18 cellular contexts compared by ENCODE assay signal in the genomic region with DNA sequence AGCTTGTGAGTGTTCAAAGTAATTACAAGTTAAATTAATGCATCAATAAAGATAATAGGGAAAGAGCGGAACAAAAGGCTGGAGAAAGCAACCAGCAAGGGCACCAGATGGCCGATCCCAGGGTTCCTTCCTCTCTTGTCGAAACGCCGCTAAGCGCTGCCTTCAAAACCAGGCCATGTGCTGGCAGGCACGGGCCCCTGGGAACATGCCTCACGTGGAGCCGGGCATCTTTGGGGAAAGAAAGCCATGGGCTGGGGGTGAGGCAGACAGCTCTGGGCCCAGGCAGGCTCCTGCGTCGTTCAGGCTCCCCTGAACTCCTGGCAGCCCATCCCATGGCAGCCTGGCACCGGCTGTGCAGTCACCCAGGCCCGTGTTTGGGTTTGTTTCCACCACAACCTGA.
"Had no signal": no experiment of that assay in that cellular context is flagged by ENCODE, and none has a peak within 500 bp of the region (broad histone marks: within the 10 kb centered on the region; RNA-seq: fewer than 3 reads in every experiment).

No MANE protein-coding gene starts in this region.

- H3K36me3 Mint-ChIP-seq: activated CD8-positive, alpha-beta memory T cell treated with anti-CD3 and anti-CD28 coated beads, Interleukin-2, amount 10 ng/mL, durations not matched to agents 7 days and 5 days had no signal

- H3K27me3 Mint-ChIP-seq: activated CD4-positive, alpha-beta memory T cell treated with anti-CD3 and anti-CD28 coated beads, Interleukin-2, amount 10 ng/mL, durations not matched to agents 7 days and 5 days; activated CD8-positive, alpha-beta memory T cell treated with anti-CD3 and anti-CD28 coated beads, Interleukin-2, amount 10 ng/mL, durations not matched to agents 7 days and 5 days; activated naive CD8-positive, alpha-beta T cell treated with anti-CD3 and anti-CD28 coated beads, Interleukin-2, amount 50 U/mL, for 24 hours; activated T-helper 17 cell treated with anti-CD3 and anti-CD28 coated beads, Interleukin-2, amount 50 U/mL, for 72 hours; central memory CD8-positive, alpha-beta T cell; stimulated activated naive CD8-positive, alpha-beta T cell treated with anti-CD3 and anti-CD28 coated beads, Interleukin-15, Interleukin-2, amounts not matched to agents 100 ng/mL and 50 ng/mL, for 24 hours had no signal

- H3K4me3 Mint-ChIP-seq: activated CD4-positive, alpha-beta memory T cell treated with anti-CD3 and anti-CD28 coated beads, Interleukin-2, amount 10 ng/mL, durations not matched to agents 7 days and 5 days; activated CD8-positive, alpha-beta memory T cell treated with anti-CD3 and anti-CD28 coated beads, Interleukin-2, amount 10 ng/mL, durations not matched to agents 7 days and 5 days; activated naive CD4-positive, alpha-beta T cell treated with anti-CD3 and anti-CD28 coated beads for 36 hours; activated naive CD8-positive, alpha-beta T cell treated with anti-CD3 and anti-CD28 coated beads, Interleukin-2, amount 50 U/mL, for 24 hours; activated T-helper 17 cell treated with anti-CD3 and anti-CD28 coated beads, Interleukin-2, amount 50 U/mL, for 72 hours; central memory CD8-positive, alpha-beta T cell; nephron progenitor cell; stimulated activated naive CD8-positive, alpha-beta T cell treated with anti-CD3 and anti-CD28 coated beads, Interleukin-15, Interleukin-2, amounts not matched to agents 100 ng/mL and 50 ng/mL, for 24 hours had no signal

- H3K27ac Mint-ChIP-seq: activated CD4-positive, alpha-beta memory T cell treated with anti-CD3 and anti-CD28 coated beads, Interleukin-2, amount 10 ng/mL, durations not matched to agents 7 days and 5 days; activated CD8-positive, alpha-beta memory T cell treated with anti-CD3 and anti-CD28 coated beads, Interleukin-2, amount 10 ng/mL, durations not matched to agents 7 days and 5 days; activated naive CD4-positive, alpha-beta T cell treated with anti-CD3 and anti-CD28 coated beads for 36 hours; activated naive CD8-positive, alpha-beta T cell treated with anti-CD3 and anti-CD28 coated beads, Interleukin-2, amount 50 U/mL, for 24 hours; activated T-helper 17 cell treated with anti-CD3 and anti-CD28 coated beads, Interleukin-2, amount 50 U/mL, for 72 hours; nephron progenitor cell; stimulated activated naive CD8-positive, alpha-beta T cell treated with anti-CD3 and anti-CD28 coated beads, Interleukin-15, Interleukin-2, amounts not matched to agents 100 ng/mL and 50 ng/mL, for 24 hours had no signal

- H3K27ac ChIP-seq: brain microvascular endothelial cell, left lung, tibial nerve had no signal

- H3K9me3 Mint-ChIP-seq: activated CD4-positive, alpha-beta memory T cell treated with anti-CD3 and anti-CD28 coated beads, Interleukin-2, amount 10 ng/mL, durations not matched to agents 7 days and 5 days; activated naive CD4-positive, alpha-beta T cell treated with anti-CD3 and anti-CD28 coated beads for 36 hours; activated naive CD8-positive, alpha-beta T cell treated with anti-CD3 and anti-CD28 coated beads, Interleukin-2, amount 50 U/mL, for 24 hours; activated T-helper 17 cell treated with anti-CD3 and anti-CD28 coated beads, Interleukin-2, amount 50 U/mL, for 72 hours; central memory CD8-positive, alpha-beta T cell; nephron progenitor cell; stimulated activated naive CD8-positive, alpha-beta T cell treated with anti-CD3 and anti-CD28 coated beads, Interleukin-15, Interleukin-2, amounts not matched to agents 100 ng/mL and 50 ng/mL, for 24 hours had no signal

- DNase-seq: activated CD4-positive, alpha-beta memory T cell treated with anti-CD3 and anti-CD28 coated beads, Interleukin-2, amount 10 ng/mL, durations not matched to agents 7 days and 5 days; activated CD4-positive, alpha-beta T cell treated with anti-CD3 and anti-CD28 coated beads for 48 hours; activated CD4-positive, CD25-positive, alpha-beta regulatory T cell; activated CD8-positive, alpha-beta memory T cell treated with anti-CD3 and anti-CD28 coated beads, Interleukin-2, amount 10 ng/mL, durations not matched to agents 7 days and 5 days; activated naive CD4-positive, alpha-beta T cell treated with anti-CD3 and anti-CD28 coated beads for 36 hours; activated naive CD8-positive, alpha-beta T cell treated with anti-CD3 and anti-CD28 coated beads, Interleukin-2, amount 50 U/mL, for 24 hours; anterior cingulate cortex; brain microvascular endothelial cell; cortex of kidney; nephron progenitor cell; occipital lobe; stimulated activated CD4-positive, alpha-beta T cell treated with anti-CD3 and anti-CD28 coated beads, Interleukin-2, amount 100 ng/mL, for 24 hours; T-helper 9 cell had no signal

- H3K4me1 Mint-ChIP-seq: activated CD4-positive, alpha-beta memory T cell treated with anti-CD3 and anti-CD28 coated beads, Interleukin-2, amount 10 ng/mL, durations not matched to agents 7 days and 5 days; activated CD8-positive, alpha-beta memory T cell treated with anti-CD3 and anti-CD28 coated beads, Interleukin-2, amount 10 ng/mL, durations not matched to agents 7 days and 5 days; central memory CD8-positive, alpha-beta T cell had no signal

- H3K27me3 ChIP-seq: brain microvascular endothelial cell, left lung, tibial nerve had no signal

- H3K9me3 ChIP-seq: left lung, tibial nerve had no signal

- H3K36me3 ChIP-seq: brain microvascular endothelial cell, left lung had no signal

- H3K4me3 ChIP-seq: left lung, tibial nerve had no signal

- ATAC-seq: activated CD8-positive, alpha-beta memory T cell treated with anti-CD3 and anti-CD28 coated beads, Interleukin-2, amount 10 ng/mL, durations not matched to agents 7 days and 5 days; activated naive CD8-positive, alpha-beta T cell treated with anti-CD3 and anti-CD28 coated beads, Interleukin-2, amount 50 U/mL, for 24 hours; activated T-helper 17 cell treated with anti-CD3 and anti-CD28 coated beads, Interleukin-2, amount 50 U/mL, for 72 hours; left lung had no signal
